In genomic region chr3:9806137-9806536, GRCh38 we compare ENCODE assay signal across 17 cellular contexts. TPM values are rescaled to one million over a fixed set of nuclear protein-coding genes. Genes with fewer than 3 reads are reported as not detected.
DNase-seq lines count a peak whose midpoint lies in the region; ATAC-seq lines count a peak whose summit lies in the region.
"Had no signal": no experiment of that assay in that cellular context is flagged by ENCODE, and none has a peak within 500 bp of the region (broad histone marks: within the 10 kb centered on the region; RNA-seq: fewer than 3 reads in every experiment).

No MANE protein-coding gene starts in this region.

- no peak overlapping the region for H3K4ac ChIP-seq in neuronal stem cell (ENCODE audit: low read length)

- H3K27ac ChIP-seq in HUES48 (ENCODE audit: low read depth, low read length): peak overlapping the region; percentile 18
- H3K27ac ChIP-seq in angular gyrus (ENCODE audit: low read depth, low read length): peak overlapping the region; percentile 5
- peak overlapping the region; percentile 93 for H3K27ac ChIP-seq in neuronal stem cell (replicated peaks; ENCODE audit: low read length)
- H3K27ac ChIP-seq: SK-N-MC had no signal

- DNase-seq in neuronal stem cell (ENCODE audit: low spot score) (no peak), NCI-H510A treated with DMSO at 0.1 percent for 48 hours (lab: John Stamatoyannopoulos, UW) (no peak)
- DNase-seq: CD8-positive, alpha-beta T cell; DMS79; GOT3; KBM-7; NCI-H1105 treated with DMSO at 0.1 percent for 48 hours; NCI-H1694; NCI-H2081 treated with DMSO at 0.1 percent for 48 hours; NCI-H748 treated with DMSO at 0.1 percent for 48 hours; SHP77 had no signal

- H3K4me3 ChIP-seq in HUES48 (ENCODE audit: low read depth, low read length): no peak overlapping the region
- no peak overlapping the region for H3K4me3 ChIP-seq in neuronal stem cell (ENCODE audit: low read length in 2 of 2)
- H3K4me3 ChIP-seq: BLaER1 treated with 17β-estradiol and CSF1 and Interleukin-3, amounts not matched to agents 10 nM and 100 nM; SK-N-MC had no signal

- no peak overlapping the region for H3K14ac ChIP-seq in neuronal stem cell (ENCODE audit: low read length)

- H3K4me1 ChIP-seq in HUES48 (ENCODE audit: control insufficient read depth, insufficient read depth, low read length) (peaks cover 12% of the 10 kb centered on the region; the same call in 1 of the 2 replicates), neuronal stem cell (ENCODE audit: control insufficient read depth in 2 of 2, insufficient read depth in 1 of 2, low read depth in 1 of 2, low read length in 2 of 2) (peaks cover 0 to 14% of the 10 kb centered on the region in 2 donors)

- H3K36me3 ChIP-seq in HUES48 (ENCODE audit: control insufficient read depth, insufficient read depth, low read length) (peaks cover 58% of the 10 kb centered on the region), neuronal stem cell (replicated peaks in 1 of 2; ENCODE audit: control insufficient read depth in 2 of 2, insufficient read depth in 2 of 2, low read length in 2 of 2) (peaks cover 26 to 89% of the 10 kb centered on the region in 2 donors)

- peak overlapping the region; percentile 34 for H3K23ac ChIP-seq in neuronal stem cell (ENCODE audit: low read depth, low read length, poor library complexity)

- peak overlapping the region; percentile 93 for H3K18ac ChIP-seq in neuronal stem cell (ENCODE audit: low read length)

- H2AFZ ChIP-seq in neuronal stem cell (ENCODE audit: low read length): no peak overlapping the region

- no peak overlapping the region for H3K4me2 ChIP-seq in neuronal stem cell (ENCODE audit: insufficient read depth, low read length, poor library complexity, severe bottlenecking)

- H4K8ac ChIP-seq in neuronal stem cell (ENCODE audit: low read depth, low read length): no peak overlapping the region

- H3K27me3 ChIP-seq in HUES48 (ENCODE audit: control insufficient read depth, insufficient read depth, low read length) (peaks cover 8% of the 10 kb centered on the region), neuronal stem cell (ENCODE audit: control insufficient read depth in 3 of 3, insufficient read depth in 3 of 3, low read depth in 1 of 3, low read length in 3 of 3) (no peaks in the 10 kb centered on the region)
- H3K27me3 ChIP-seq: BLaER1 treated with 17β-estradiol and CSF1 and Interleukin-3, amounts not matched to agents 10 nM and 100 nM had no signal

- peak overlapping the region; percentile 56 for H2BK5ac ChIP-seq in neuronal stem cell (ENCODE audit: low read length)

- no peak overlapping the region for H2BK12ac ChIP-seq in neuronal stem cell (ENCODE audit: low read length)

- H3K9ac ChIP-seq in HUES48 (ENCODE audit: low read depth, low read length) (no peak overlapping the region), neuronal stem cell (ENCODE audit: low read depth, low read length, poor library complexity) (peak overlapping the region; percentile 25)

- ATAC-seq in HG02763 (IDR thresholded peaks at IDR 0.05; ENCODE audit: unreplicated experiment): no peak
- ATAC-seq: CD8-positive, alpha-beta T cell; HCT116 had no signal

- H2AK5ac ChIP-seq in neuronal stem cell (ENCODE audit: low read depth, low read length): peak overlapping the region; percentile 33

- H2BK120ac ChIP-seq in neuronal stem cell (ENCODE audit: low read depth, low read length): peak overlapping the region; percentile 61

- WGBS in neuronal stem cell (ENCODE audit: extremely low coverage in 2 of 2, insufficient read length in 2 of 2, insufficient replicate concordance in 1 of 2), 2 donors: no CpG with 5 or more reads among the region's 12 CpGs

- H3K79me1 ChIP-seq in neuronal stem cell (ENCODE audit: low read depth, low read length): peaks cover 4% of the 10 kb centered on the region

- H4K91ac ChIP-seq in neuronal stem cell (ENCODE audit: low read depth, low read length, poor library complexity): no peak overlapping the region

- no peak overlapping the region for H2BK15ac ChIP-seq in neuronal stem cell (ENCODE audit: low read length)

- H3K9me3 ChIP-seq in HUES48 (ENCODE audit: control insufficient read depth, insufficient read depth, low read length) (no peaks in the 10 kb centered on the region), neuronal stem cell (replicated peaks in 1 of 2; ENCODE audit: control insufficient read depth in 2 of 2, insufficient read depth in 1 of 2, low read depth in 1 of 2, low read length in 2 of 2) (no peaks in the 10 kb centered on the region)
- H3K9me3 ChIP-seq: BLaER1 treated with 17β-estradiol and CSF1 and Interleukin-3, amounts not matched to agents 10 nM and 100 nM had no signal

RNA-seq across cellular contexts. Expression of gene TTLL3, which starts 3.9 kb away (rescaled TPM):
- polyA plus RNA-seq in neuronal stem cell (2013, experiment 1 of 2): 18.1 TPM
- 16.9 TPM for polyA plus RNA-seq in neuronal stem cell (2013, experiment 2 of 2)

RNA-seq across cellular contexts. Expression of gene ARPC4, which starts 13.3 kb away (rescaled TPM):
- 49.1 TPM for polyA plus RNA-seq in neuronal stem cell (2013, experiment 1 of 2)
- polyA plus RNA-seq in neuronal stem cell (2013, experiment 2 of 2): 46.8 TPM

RNA-seq across cellular contexts. Expression of gene TADA3, which starts 13.9 kb away (rescaled TPM):
- polyA plus RNA-seq in neuronal stem cell (2013, experiment 1 of 2): 66.2 TPM
- polyA plus RNA-seq in neuronal stem cell (2013, experiment 2 of 2): 65.3 TPM

RNA-seq across cellular contexts. Expression of gene CAMK1, which starts 36.4 kb away (rescaled TPM):
- 15.0 TPM for polyA plus RNA-seq in neuronal stem cell (2013, experiment 1 of 2)
- polyA plus RNA-seq in neuronal stem cell (2013, experiment 2 of 2): 14.5 TPM

RNA-seq across cellular contexts. Expression of gene RPUSD3, which starts 37.7 kb away (rescaled TPM):
- polyA plus RNA-seq in neuronal stem cell (2013, experiment 1 of 2): 47.4 TPM
- polyA plus RNA-seq in neuronal stem cell (2013, experiment 2 of 2): 44.3 TPM

Comparison
In these comparisons a context has a peak if more than half of its experiments do, and no peak if none do; other contexts are left out.
1. H3K27ac ChIP-seq: peak in every context shown above with its lines; median percentile 93 in neuronal stem cell; 18 in HUES48; 5 in angular gyrus.